ENCODE assay signal across 22 cellular contexts in genomic region chr11:118524356-118524755, GRCh38. TPM values are rescaled to one million over a fixed set of nuclear protein-coding genes. Genes with fewer than 3 reads are reported as not detected.
DNase-seq lines count a peak whose midpoint lies in the region; ATAC-seq and TF ChIP-seq lines count a peak whose summit lies in the region.
"Had no signal": no experiment of that assay in that cellular context is flagged by ENCODE, and none has a peak within 500 bp of the region (broad histone marks: within the 10 kb centered on the region; RNA-seq: fewer than 3 reads in every experiment).

No MANE protein-coding gene starts in this region.

- DNase-seq in CD1c-positive myeloid dendritic cell (ENCODE audit: extremely low spot score): peak; percentile 9
- DNase-seq in GM23338 (ENCODE audit: low spot score): no peak
- DNase-seq in central memory CD8-positive, alpha-beta T cell (ENCODE audit: low spot score in 2 of 2): no peak
- DNase-seq in naive B cell: no peak
- DNase-seq in type B pancreatic cell (ENCODE audit: extremely low spot score, unreplicated experiment): no peak
- DNase-seq in nucleus accumbens (lab: John Stamatoyannopoulos, UW): no peak
- DNase-seq in SK-N-SH: no peak
- DNase-seq: activated CD4-positive, alpha-beta T cell treated with anti-CD3 and anti-CD28 coated beads, Interleukin-2, amount 10 ng/mL, durations not matched to agents 24 days and 14 days; activated gamma-delta T cell treated with Interleukin-2 at 50 U/mL for 16 hours; amygdala; caudate nucleus; hypothalamus; NCI-H1417; RPMI8226; stimulated activated CD4-positive, alpha-beta T cell treated with anti-CD3 and anti-CD28 coated beads, Interleukin-2, amount 100 ng/mL, for 48 hours; transverse colon had no signal

- H3K9me3 Mint-ChIP-seq in GM23338 (no peaks in the 10 kb centered on the region; the same call in 2 of the 3 replicates), naive B cell (peaks cover 0 to 1% (median 0%) of the 10 kb centered on the region in 7 donors), type B pancreatic cell (no peaks in the 10 kb centered on the region)
- H3K9me3 Mint-ChIP-seq in central memory CD8-positive, alpha-beta T cell: no peaks in the 10 kb centered on the region
- H3K9me3 Mint-ChIP-seq: activated CD4-positive, alpha-beta T cell treated with anti-CD3 and anti-CD28 coated beads, Interleukin-2, amount 10 ng/mL, durations not matched to agents 24 days and 14 days; neural crest cell; stimulated activated naive CD8-positive, alpha-beta T cell treated with anti-CD3 and anti-CD28 coated beads, Interleukin-15, Interleukin-2, amounts not matched to agents 100 ng/mL and 50 ng/mL, for 24 hours had no signal

- H3K79me2 ChIP-seq in GM23338 (replicated peaks; ENCODE audit: insufficient read depth) (no peaks in the 10 kb centered on the region), SK-N-SH (ENCODE audit: insufficient read depth) (no peaks in the 10 kb centered on the region; the same call in 1 of the 2 replicates)

- H3K4me3 ChIP-seq in GM23338 (no peak overlapping the region), SK-N-SH (ENCODE audit: low read depth in 2 of 2, low read length in 1 of 2) (no peak overlapping the region)
- H3K4me3 ChIP-seq: prostate gland, transverse colon had no signal

- peaks cover 15% of the 10 kb centered on the region for H3K4me1 Mint-ChIP-seq in GM23338
- H3K4me1 Mint-ChIP-seq in central memory CD8-positive, alpha-beta T cell: peaks cover 23% of the 10 kb centered on the region
- peaks cover 8 to 19% (median 14%) of the 10 kb centered on the region in 3 donors for H3K4me1 Mint-ChIP-seq in naive B cell
- peaks cover 8% of the 10 kb centered on the region for H3K4me1 Mint-ChIP-seq in type B pancreatic cell (ENCODE audit: unreplicated experiment)

- peaks cover 34% of the 10 kb centered on the region for H3K36me3 ChIP-seq in GM23338 (ENCODE audit: insufficient read depth)
- H3K36me3 ChIP-seq in SK-N-SH (replicated peaks in 1 of 2; ENCODE audit: control insufficient read depth in 1 of 2, insufficient read depth in 2 of 2, low read length in 1 of 2): peaks cover 61 to 81% of the 10 kb centered on the region in 2 experiments

- H3K4me2 ChIP-seq in GM23338 (no peak overlapping the region), SK-N-SH (no peak overlapping the region)

- no peaks in the 10 kb centered on the region; the same call in 1 of the 2 replicates for H3K9me2 ChIP-seq in GM23338 (ENCODE audit: insufficient read depth)
- H3K9me2 ChIP-seq in SK-N-SH: no peaks in the 10 kb centered on the region

- H3K9me3 ChIP-seq in SK-N-SH: no peaks in the 10 kb centered on the region
- H3K9me3 ChIP-seq: prostate gland, transverse colon had no signal

- no peak for TF ChIP-seq RAD21 in SK-N-SH (IDR thresholded peaks at IDR 0.05; ENCODE audit: low read length)

- peaks cover 4% of the 10 kb centered on the region; the same call in 1 of the 2 replicates for H3K4me1 ChIP-seq in GM23338 (ENCODE audit: insufficient read depth)
- H3K4me1 ChIP-seq in SK-N-SH (ENCODE audit: control insufficient read depth in 1 of 2, insufficient read depth in 2 of 2, low read depth in 1 of 2, low read length in 1 of 2): peaks cover 0 to 4% of the 10 kb centered on the region in 2 experiments; a peak in 1 of 4 replicates

- no peak for TF ChIP-seq CTCF in GM23338 (conservative IDR thresholded peaks at IDR 0.05; ENCODE audit: low read depth in 2 of 2)
- TF ChIP-seq CTCF in type B pancreatic cell (conservative IDR thresholded peaks at IDR 0.05): no peak
- TF ChIP-seq CTCF in SK-N-SH (IDR thresholded peaks at IDR 0.05): no peak

- H3F3A ChIP-seq in GM23338 (replicated peaks; ENCODE audit: low read depth) (peaks cover 34% of the 10 kb centered on the region), SK-N-SH (replicated peaks; ENCODE audit: insufficient read depth) (peaks cover 17% of the 10 kb centered on the region)

- H3K27me3 Mint-ChIP-seq in GM23338 (ENCODE audit: insufficient read depth, low read depth, poor library complexity) (peaks cover 13% of the 10 kb centered on the region), naive B cell (no peaks in the 10 kb centered on the region), type B pancreatic cell (no peaks in the 10 kb centered on the region)
- no peaks in the 10 kb centered on the region for H3K27me3 Mint-ChIP-seq in central memory CD8-positive, alpha-beta T cell
- H3K27me3 Mint-ChIP-seq: activated CD4-positive, alpha-beta T cell treated with anti-CD3 and anti-CD28 coated beads, Interleukin-2, amount 10 ng/mL, durations not matched to agents 24 days and 14 days; stimulated activated naive CD8-positive, alpha-beta T cell treated with anti-CD3 and anti-CD28 coated beads, Interleukin-15, Interleukin-2, amounts not matched to agents 100 ng/mL and 50 ng/mL, for 24 hours had no signal

- no peak for TF ChIP-seq EP300 in SK-N-SH (IDR thresholded peaks at IDR 0.05; ENCODE audit: borderline replicate concordance in 1 of 2, low read depth in 1 of 2, low read length in 1 of 2)

- 0 out of 2 replicates have a peak overlapping the region, but pooled peaks have one; percentile 63 for H3K27ac ChIP-seq in GM23338 (ENCODE audit: low read depth)
- no peak overlapping the region for H3K27ac ChIP-seq in SK-N-SH (ENCODE audit: low read depth in 2 of 2, low read length in 1 of 2)
- H3K27ac ChIP-seq: prostate gland, transverse colon had no signal

- H3K4me3 Mint-ChIP-seq in GM23338: no peak overlapping the region
- no peak overlapping the region for H3K4me3 Mint-ChIP-seq in central memory CD8-positive, alpha-beta T cell
- no peak overlapping the region for H3K4me3 Mint-ChIP-seq in naive B cell
- H3K4me3 Mint-ChIP-seq in type B pancreatic cell: no peak overlapping the region
- H3K4me3 Mint-ChIP-seq: activated CD4-positive, alpha-beta T cell treated with anti-CD3 and anti-CD28 coated beads, Interleukin-2, amount 10 ng/mL, durations not matched to agents 24 days and 14 days; neural crest cell; stimulated activated naive CD8-positive, alpha-beta T cell treated with anti-CD3 and anti-CD28 coated beads, Interleukin-15, Interleukin-2, amounts not matched to agents 100 ng/mL and 50 ng/mL, for 24 hours had no signal

- H3K9ac ChIP-seq in SK-N-SH: no peak overlapping the region

- ATAC-seq in GM23338: no peak
- no peak for ATAC-seq in central memory CD8-positive, alpha-beta T cell (replicated peaks; ENCODE audit: extremely low read depth, poor library complexity, severe bottlenecking)
- no peak for ATAC-seq in naive B cell (ENCODE audit: low read depth in 2 of 2)
- ATAC-seq: esophagus mucosa had no signal

- H3K27ac Mint-ChIP-seq in GM23338 (no peak overlapping the region), naive B cell (peak overlapping the region in 4 of 6 donors; percentile 12 to 75 (median 36)), type B pancreatic cell (no peak overlapping the region)
- H3K27ac Mint-ChIP-seq in central memory CD8-positive, alpha-beta T cell (ENCODE audit: low read depth): peak overlapping the region; percentile 0

- no peaks in the 10 kb centered on the region for H3K27me3 ChIP-seq in GM23338 (ENCODE audit: insufficient read depth)
- no peaks in the 10 kb centered on the region for H3K27me3 ChIP-seq in SK-N-SH (ENCODE audit: insufficient read depth)
- H3K27me3 ChIP-seq: transverse colon had no signal

- peaks cover 54% of the 10 kb centered on the region for H3K36me3 Mint-ChIP-seq in GM23338 (ENCODE audit: low read depth)
- H3K36me3 Mint-ChIP-seq in central memory CD8-positive, alpha-beta T cell (ENCODE audit: insufficient read depth): peaks cover 46% of the 10 kb centered on the region
- H3K36me3 Mint-ChIP-seq in naive B cell: peaks cover 4 to 7% of the 10 kb centered on the region in 2 donors
- peaks cover 24% of the 10 kb centered on the region for H3K36me3 Mint-ChIP-seq in type B pancreatic cell

- H4K20me1 ChIP-seq in GM23338 (replicated peaks; ENCODE audit: insufficient read depth): peaks cover 12% of the 10 kb centered on the region
- H4K20me1 ChIP-seq in SK-N-SH (ENCODE audit: insufficient read depth): no peaks in the 10 kb centered on the region

- POLR2A ChIA-PET in SK-N-SH (lab: Yijun Ruan, JAX): no interaction called here

- CTCF ChIA-PET in SK-N-SH (lab: Yijun Ruan, JAX): interaction anchor here (0.6 to 1.4 kb wide), 3 partner anchors 32 to 292 kb away, joined by 3 to 5 read pairs (median 5); no protein-coding TSS in a partner anchor

- H2AFZ ChIP-seq in GM23338 (no peak overlapping the region), SK-N-SH (ENCODE audit: low read depth) (no peak overlapping the region)

RNA-seq across cellular contexts. Expression of gene TTC36, which starts 2.9 kb away (rescaled TPM):
- 1.0 and 3.5 TPM in 2 replicates for total RNA-seq in GM23338 (2014; rRNA removed; shearing (Covaris generic))
- 0.40 TPM in 1 of 2 replicates, not detected in the other for polyA plus RNA-seq in GM23338 (2016; fragmentation: Nextera tagmentation; extraction: Ambion mirVana)
- not detected for polyA plus RNA-seq in naive B cell (ENCODE audit: low read depth in 6 of 6)
- 1.6 and 1.8 TPM in 2 replicates for total RNA-seq in type B pancreatic cell (ENCODE audit: low replicate concordance)
- 0.18 and 0.29 TPM in 2 replicates for polyA plus RNA-seq in SK-N-SH (2012; rRNA removed)
- polyA plus RNA-seq in SK-N-SH (2012; cell fraction: cytosol; rRNA removed): 0.05 and 0.12 TPM in 2 replicates
- 1.0 and 1.9 TPM in 2 replicates for polyA plus RNA-seq in SK-N-SH (2012; cell fraction: nucleus; rRNA removed)
- total RNA-seq: esophagus mucosa, mesenteric fat pad, NCI-H460 had no signal

RNA-seq across cellular contexts. Expression of gene TMEM25, which starts 6.6 kb away (rescaled TPM):
- total RNA-seq in GM23338 (2014; rRNA removed; shearing (Covaris generic)): 17.7 and 25.4 TPM in 2 replicates
- 11.4 and 11.7 TPM in 2 replicates for polyA plus RNA-seq in GM23338 (2016; fragmentation: Nextera tagmentation; extraction: Ambion mirVana)
- 10 to 100 TPM in 1 of 6 donors, 1 to 10 TPM in 5; 5.1 to 10.1 (median 7.7) TPM for polyA plus RNA-seq in naive B cell (ENCODE audit: low read depth in 6 of 6)
- total RNA-seq in type B pancreatic cell (ENCODE audit: low replicate concordance): 35.8 and 47.3 TPM in 2 replicates
- polyA plus RNA-seq in SK-N-SH (2012; rRNA removed): 30.0 and 31.0 TPM in 2 replicates
- 14.4 and 22.3 TPM in 2 replicates for polyA plus RNA-seq in SK-N-SH (2012; cell fraction: cytosol; rRNA removed)
- 79.0 and 84.7 TPM in 2 replicates for polyA plus RNA-seq in SK-N-SH (2012; cell fraction: nucleus; rRNA removed)

RNA-seq across cellular contexts. Expression of gene IFT46, which starts 41.4 kb away (rescaled TPM):
- total RNA-seq in GM23338 (2014; rRNA removed; shearing (Covaris generic)): 11.1 and 12.8 TPM in 2 replicates
- polyA plus RNA-seq in GM23338 (2016; fragmentation: Nextera tagmentation; extraction: Ambion mirVana) (4.3 and 4.6 TPM in 2 replicates), naive B cell (ENCODE audit: low read depth in 6 of 6) (1 to 10 TPM; 3.5 to 9.6 (median 6.3) TPM), SK-N-SH (2012; rRNA removed) (23.4 and 30.8 TPM in 2 replicates)
- total RNA-seq in type B pancreatic cell (ENCODE audit: low replicate concordance): 18.9 and 28.7 TPM in 2 replicates
- 29.0 and 29.7 TPM in 2 replicates for polyA plus RNA-seq in SK-N-SH (2012; cell fraction: cytosol; rRNA removed)
- 25.3 and 30.0 TPM in 2 replicates for polyA plus RNA-seq in SK-N-SH (2012; cell fraction: nucleus; rRNA removed)

RNA-seq across cellular contexts. Expression of gene ARCN1, which starts 47.9 kb away (rescaled TPM):
- total RNA-seq in GM23338 (2014; rRNA removed; shearing (Covaris generic)): 106 and 109 TPM in 2 replicates
- polyA plus RNA-seq in GM23338 (2016; fragmentation: Nextera tagmentation; extraction: Ambion mirVana): 79.9 and 83.3 TPM in 2 replicates
- polyA plus RNA-seq in naive B cell (ENCODE audit: low read depth in 6 of 6): 100 to 1,000 TPM in 5 of 6 donors, 10 to 100 TPM in 1; 97.1 to 135 (median 122) TPM
- 139 and 175 TPM in 2 replicates for total RNA-seq in type B pancreatic cell (ENCODE audit: low replicate concordance)
- 128 and 162 TPM in 2 replicates for polyA plus RNA-seq in SK-N-SH (2012; rRNA removed)
- 169 and 180 TPM in 2 replicates for polyA plus RNA-seq in SK-N-SH (2012; cell fraction: cytosol; rRNA removed)
- polyA plus RNA-seq in SK-N-SH (2012; cell fraction: nucleus; rRNA removed): 42.1 and 91.4 TPM in 2 replicates

Comparison
In these comparisons a context has a peak if more than half of its experiments do, and no peak if none do; other contexts are left out.
1. H3K27ac Mint-ChIP-seq: peak in central memory CD8-positive, alpha-beta T cell (single experiment) and naive B cell (4 of 6); none in GM23338 (single experiment) and type B pancreatic cell (single experiment).